22 cellular contexts compared by ENCODE assay signal in the genomic region with DNA sequence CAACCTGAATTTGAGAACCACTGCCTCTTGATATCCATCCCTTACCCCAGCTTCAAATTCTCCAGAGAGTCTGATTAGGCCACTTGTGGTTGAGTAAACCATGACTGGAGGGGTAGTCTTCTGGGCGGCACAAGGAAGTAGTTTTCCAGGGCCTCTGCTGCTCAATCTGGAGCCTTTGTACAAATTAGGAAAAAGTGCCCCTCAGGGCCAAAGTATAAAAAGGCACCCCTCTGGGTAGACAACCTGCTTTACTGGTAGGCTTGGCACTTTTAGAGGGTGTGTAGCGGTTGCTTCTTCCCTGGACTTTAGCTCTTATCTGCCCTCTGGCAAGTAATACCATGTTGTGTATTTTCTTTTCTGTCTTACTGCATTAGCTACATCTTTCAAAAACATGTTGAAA. TPM values are rescaled to one million over a fixed set of nuclear protein-coding genes. Genes with fewer than 3 reads are reported as not detected.
DNase-seq lines count a peak whose midpoint lies in the region; ATAC-seq and TF ChIP-seq lines count a peak whose summit lies in the region.
"Had no signal": no experiment of that assay in that cellular context is flagged by ENCODE, and none has a peak within 500 bp of the region (broad histone marks: within the 10 kb centered on the region; RNA-seq: fewer than 3 reads in every experiment).

No MANE protein-coding gene starts in this region.

- no peak for ATAC-seq in activated T-helper 17 cell treated with anti-CD3 and anti-CD28 coated beads, Interleukin-2, amount 50 U/mL, for 72 hours (replicated peaks)
- no peak for ATAC-seq in CD8-positive, alpha-beta T cell

- peaks cover 0 to 4% (median 0%) of the 10 kb centered on the region in 4 donors for H3K4me1 ChIP-seq in liver (ENCODE audit: control insufficient read depth in 4 of 4, insufficient read depth in 4 of 4, low read length in 3 of 4)
- no peaks in the 10 kb centered on the region for H3K4me1 ChIP-seq in CD8-positive, alpha-beta T cell (ENCODE audit: insufficient read depth, low read length)

- no peak for TF ChIP-seq RAD21 in liver (IDR thresholded peaks at IDR 0.05)

- H3K27me3 Mint-ChIP-seq in activated T-helper 17 cell treated with anti-CD3 and anti-CD28 coated beads, Interleukin-2, amount 50 U/mL, for 72 hours, result no peaks in the 10 kb centered on the region
- H3K27me3 Mint-ChIP-seq in CD8-positive, alpha-beta T cell (ENCODE audit: low read depth), result no peaks in the 10 kb centered on the region

- H3K4me3 ChIP-seq in liver (ENCODE audit: low read depth in 1 of 3, low read length in 3 of 3), result no peak overlapping the region
- no peak overlapping the region for H3K4me3 ChIP-seq in CD8-positive, alpha-beta T cell (ENCODE audit: low read depth, low read length)
- H3K4me3 ChIP-seq: PC-9, SK-N-MC had no signal

- H3K27me3 ChIP-seq in liver (ENCODE audit: control insufficient read depth in 4 of 4, insufficient read depth in 4 of 4, low read length in 3 of 4), result no peaks in the 10 kb centered on the region
- no peaks in the 10 kb centered on the region for H3K27me3 ChIP-seq in CD8-positive, alpha-beta T cell (ENCODE audit: insufficient read depth, low read length)

- no peak overlapping the region for H3K9ac ChIP-seq in liver (ENCODE audit: low read depth in 1 of 2, low read length in 2 of 2)

- H3K4me3 Mint-ChIP-seq in activated T-helper 17 cell treated with anti-CD3 and anti-CD28 coated beads, Interleukin-2, amount 50 U/mL, for 72 hours, result no peak overlapping the region
- H3K4me3 Mint-ChIP-seq in CD8-positive, alpha-beta T cell, result no peak overlapping the region

- no peak for TF ChIP-seq CTCF in liver (IDR thresholded peaks at IDR 0.05; ENCODE audit: low read depth, low read length, missing input control)
- no peak for TF ChIP-seq CTCF in CD8-positive, alpha-beta T cell (IDR thresholded peaks at IDR 0.05)

- H3K36me3 Mint-ChIP-seq in activated T-helper 17 cell treated with anti-CD3 and anti-CD28 coated beads, Interleukin-2, amount 50 U/mL, for 72 hours (ENCODE audit: low read depth), result peaks cover 19% of the 10 kb centered on the region
- H3K36me3 Mint-ChIP-seq in CD8-positive, alpha-beta T cell, result peaks cover 36% of the 10 kb centered on the region

- POLR2A ChIA-PET in CD8-positive, alpha-beta T cell (lab: Charles Lee), result interaction anchor here (0.6 kb wide), 1 partner anchor 108 kb away, joined by 5 read pairs; no protein-coding TSS in a partner anchor

- 60% methylated on average over 2 of the region's 2 CpGs for WGBS in liver

- H3K4me1 Mint-ChIP-seq in activated T-helper 17 cell treated with anti-CD3 and anti-CD28 coated beads, Interleukin-2, amount 50 U/mL, for 72 hours, result peaks cover 13% of the 10 kb centered on the region
- H3K4me1 Mint-ChIP-seq in CD8-positive, alpha-beta T cell (ENCODE audit: low read depth), result peaks cover 13% of the 10 kb centered on the region

- H3K9me3 Mint-ChIP-seq in activated T-helper 17 cell treated with anti-CD3 and anti-CD28 coated beads, Interleukin-2, amount 50 U/mL, for 72 hours, result no peaks in the 10 kb centered on the region
- no peaks in the 10 kb centered on the region for H3K9me3 Mint-ChIP-seq in CD8-positive, alpha-beta T cell

- H3K36me3 ChIP-seq in liver (ENCODE audit: control insufficient read depth in 4 of 4, insufficient read depth in 3 of 4, low read depth in 1 of 4, low read length in 3 of 4), result peaks cover 0 to 2% (median 0%) of the 10 kb centered on the region in 4 donors
- peaks cover 4% of the 10 kb centered on the region for H3K36me3 ChIP-seq in CD8-positive, alpha-beta T cell (ENCODE audit: insufficient read depth, low read length)

- H3K9me3 ChIP-seq in liver (ENCODE audit: control insufficient read depth in 4 of 4, low read length in 3 of 4), result no peaks in the 10 kb centered on the region
- H3K9me3 ChIP-seq in CD8-positive, alpha-beta T cell (ENCODE audit: low read length), result no peaks in the 10 kb centered on the region

- intact Hi-C loops in CD8-positive, alpha-beta T cell (cut with DNase I, micrococcal nuclease), result no loop called here

- H3K27ac Mint-ChIP-seq in activated T-helper 17 cell treated with anti-CD3 and anti-CD28 coated beads, Interleukin-2, amount 50 U/mL, for 72 hours, result peak overlapping the region; percentile 37
- no peak overlapping the region for H3K27ac Mint-ChIP-seq in CD8-positive, alpha-beta T cell

- DNase-seq in NCI-H2107 treated with DMSO at 0.1 percent for 48 hours (lab: John Stamatoyannopoulos, UW; ENCODE audit: unreplicated experiment), result peak; percentile 13
- no peak for DNase-seq in NCI-H2107 (lab: John Stamatoyannopoulos, UW)
- peak; percentile 66 for DNase-seq in ELF-1 (ENCODE audit: low read depth, low spot score)
- DNase-seq in CD8-positive, alpha-beta T cell, result no peak
- DNase-seq in nucleus accumbens (lab: John Stamatoyannopoulos, UW), result no peak
- no peak for DNase-seq in central memory CD4-positive, alpha-beta T cell
- DNase-seq: AML-193, DND-41, GOT3, Karpas-422, NCI-H1092, NCI-H1436 treated with DMSO at 0.1 percent for 48 hours, NCI-H2029, NCI-H510A, NCI-H748 treated with DMSO at 0.1 percent for 48 hours, RPMI8226, SHP77, SW 1271 had no signal

- H3K27ac ChIP-seq in liver (ENCODE audit: low read depth in 1 of 2, low read length in 2 of 2), result no peak overlapping the region
- H3K27ac ChIP-seq in CD8-positive, alpha-beta T cell (ENCODE audit: low read depth, low read length), result no peak overlapping the region
- H3K27ac ChIP-seq: PC-9, SK-N-MC had no signal

- CTCF ChIA-PET in CD8-positive, alpha-beta T cell (lab: Charles Lee), result interaction anchor here (1.5 kb wide), 1 partner anchor 120 kb away, joined by 4 read pairs; no protein-coding TSS in a partner anchor

TF ChIP-seq in liver, 16 proteins besides CTCF, POLR2A, EP300 and RAD21:
- no peak for TF ChIP-seq GABPA (IDR thresholded peaks at IDR 0.05 in 1 of 2, conservative IDR thresholded peaks at IDR 0.05 in 1 of 2)
- no peak for TF ChIP-seq YY1 (IDR thresholded peaks at IDR 0.05)
- peak; percentile 15 to 19 for TF ChIP-seq HNF4A (conservative IDR thresholded peaks at IDR 0.05)
- no peak for TF ChIP-seq TAF1 (conservative IDR thresholded peaks at IDR 0.05)
- TF ChIP-seq, protein P1, sequence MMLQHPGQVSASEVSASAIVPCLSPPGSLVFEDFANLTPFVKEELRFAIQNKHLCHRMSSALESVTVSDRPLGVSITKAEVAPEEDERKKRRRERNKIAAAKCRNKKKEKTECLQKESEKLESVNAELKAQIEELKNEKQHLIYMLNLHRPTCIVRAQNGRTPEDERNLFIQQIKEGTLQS (IDR thresholded peaks at IDR 0.05), result no peak
TF ChIP-seq in liver: peak in this region for 1.

RNA-seq across cellular contexts. Expression of a gene that starts 32.9 kb away (rescaled TPM):
- total RNA-seq in activated T-helper 17 cell treated with anti-CD3 and anti-CD28 coated beads, Interleukin-2, amount 50 U/mL, for 72 hours, result 100 to 1,000 TPM; 116 to 150 TPM
- 10 to 100 TPM; 51.9 to 63.8 TPM for total RNA-seq in liver
- 10 to 100 TPM; 39.6 to 43.8 TPM for polyA plus RNA-seq in liver
- total RNA-seq in CD8-positive, alpha-beta T cell, result 10 to 100 TPM; 67.9 to 68.6 TPM

Comparison
In these comparisons a context has a peak if more than half of its experiments do, and no peak if none do; other contexts are left out.
1. DNase-seq: peak in NCI-H2107 treated with DMSO at 0.1 percent for 48 hours (single experiment) and ELF-1 (single experiment); none in NCI-H2107 (single experiment), CD8-positive, alpha-beta T cell (0 of 7), nucleus accumbens (0 of 56) and central memory CD4-positive, alpha-beta T cell (single experiment).